Comparison of ENCODE assay signal across 20 cellular contexts in the genomic region with DNA sequence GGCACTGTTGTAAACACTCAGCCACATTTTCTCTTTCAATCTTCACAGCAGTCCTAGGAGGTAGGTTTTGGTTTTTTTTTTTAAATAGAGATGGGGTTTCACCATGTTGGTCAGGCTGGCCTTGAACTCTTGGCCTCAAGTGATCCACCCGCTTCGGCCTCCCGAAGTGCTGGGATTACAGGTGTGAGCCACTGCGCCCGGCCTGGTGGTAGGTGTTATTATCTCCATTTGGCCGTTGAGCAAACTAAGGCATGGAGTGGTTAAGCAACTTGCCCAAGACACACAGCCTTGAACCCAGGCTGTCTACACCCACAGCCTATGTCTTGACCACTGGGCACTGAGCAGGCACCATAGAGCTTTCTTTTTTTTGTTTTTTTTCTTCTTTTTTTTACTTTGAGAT. TPM values are rescaled to one million over a fixed set of nuclear protein-coding genes. Genes with fewer than 3 reads are reported as not detected.
DNase-seq lines count a peak whose midpoint lies in the region; ATAC-seq and TF ChIP-seq lines count a peak whose summit lies in the region.
"Had no signal": no experiment of that assay in that cellular context is flagged by ENCODE, and none has a peak within 500 bp of the region (broad histone marks: within the 10 kb centered on the region; RNA-seq: fewer than 3 reads in every experiment).

No MANE protein-coding gene starts in this region.

- H3K27me3 ChIP-seq in heart right ventricle (no peaks in the 10 kb centered on the region), gastrocnemius medialis (no peaks in the 10 kb centered on the region)
- H3K27me3 ChIP-seq: esophagus squamous epithelium, MG63, ovary had no signal

- no peak for DNase-seq in RWPE1 (ENCODE audit: low spot score)
- no peak for DNase-seq in heart right ventricle
- DNase-seq in gastrocnemius medialis, result no peak
- DNase-seq: activated CD4-positive, alpha-beta T cell treated with anti-CD3 and anti-CD28 coated beads, Interleukin-2, amount 50 U/mL, for 4 hours; activated naive CD4-positive, alpha-beta T cell; amygdala; CD8-positive, alpha-beta memory T cell; esophagus squamous epithelium; lower lobe of right lung; NCI-H1436; stimulated activated CD4-positive, alpha-beta T cell treated with anti-CD3 and anti-CD28 coated beads, Interleukin-1b, Interleukin-23, amount 100 ng/mL, for 48 hours; stimulated activated naive CD4-positive, alpha-beta T cell; trophoblast cell had no signal

- CTCF ChIA-PET in RWPE1 (lab: Yijun Ruan, JAX), result interaction anchor here (1.5 kb wide), 1 partner anchor 13 kb away, joined by 3 read pairs; no protein-coding TSS in a partner anchor

- no peak for TF ChIP-seq POLR2A in gastrocnemius medialis (IDR thresholded peaks at IDR 0.05)

- ATAC-seq in heart right ventricle, result no peak
- ATAC-seq in gastrocnemius medialis, result no peak
- ATAC-seq in GM18502 (IDR thresholded peaks at IDR 0.05; ENCODE audit: poor library complexity, unreplicated experiment), result no peak
- ATAC-seq in GM21737 (IDR thresholded peaks at IDR 0.05; ENCODE audit: unreplicated experiment), result no peak
- ATAC-seq in GM19023 (IDR thresholded peaks at IDR 0.05; ENCODE audit: unreplicated experiment), result no peak
- ATAC-seq: lower lobe of right lung had no signal

- H3K9me3 ChIP-seq in heart right ventricle, result no peaks in the 10 kb centered on the region
- no peaks in the 10 kb centered on the region for H3K9me3 ChIP-seq in gastrocnemius medialis
- H3K9me3 ChIP-seq: esophagus squamous epithelium, lower lobe of right lung, MG63, ovary had no signal

- no peak for TF ChIP-seq CTCF in RWPE1 (conservative IDR thresholded peaks at IDR 0.05; ENCODE audit: low read depth)
- TF ChIP-seq CTCF in heart right ventricle (IDR thresholded peaks at IDR 0.05), result no peak
- no peak for TF ChIP-seq CTCF in gastrocnemius medialis (IDR thresholded peaks at IDR 0.05 in 4 of 5, conservative IDR thresholded peaks at IDR 0.05 in 1 of 5)

- H3K4me1 ChIP-seq in heart right ventricle (peaks cover 21 to 85% (median 53%) of the 10 kb centered on the region in 9 donors), gastrocnemius medialis (peaks cover 59 to 63% of the 10 kb centered on the region in 2 donors)

- peaks cover 0 to 8% (median 0%) of the 10 kb centered on the region in 9 donors for H3K36me3 ChIP-seq in heart right ventricle
- peaks cover 0 to 27% of the 10 kb centered on the region in 2 donors for H3K36me3 ChIP-seq in gastrocnemius medialis
- H3K36me3 ChIP-seq: esophagus squamous epithelium, lower lobe of right lung, MG63, ovary had no signal

- no peak overlapping the region for H3K4me3 ChIP-seq in heart right ventricle
- no peak overlapping the region for H3K4me3 ChIP-seq in gastrocnemius medialis
- H3K4me3 ChIP-seq: esophagus squamous epithelium, lower lobe of right lung, MG63, ovary had no signal

- in situ Hi-C loops in gastrocnemius medialis (cut with MboI; ENCODE audit: low sequenced_read_pairs in 4 of 4), result loop anchor here in 1 of 4 donors (5.0 kb wide), 1 partner anchor 82 kb away; no protein-coding TSS in a partner anchor

- H3K27ac ChIP-seq in RWPE1 (peak overlapping the region; percentile 99), heart right ventricle (peak overlapping the region in 8 of 10 donors; percentile 15 to 94 (median 68)), gastrocnemius medialis (peak overlapping the region; percentile 98 to 100 (median 99))
- H3K27ac ChIP-seq: lower lobe of right lung had no signal

- intact Hi-C loops in heart right ventricle (cut with DNase I), result no loop called here
- intact Hi-C loops in gastrocnemius medialis (cut with DNase I; ENCODE audit: low total_unique reads), result no loop called here

- WGBS in heart right ventricle, 2 donors, result 77 to 79% methylated on average over 6 of the region's 6 CpGs

- POLR2A ChIA-PET in RWPE1 (lab: Yijun Ruan, JAX; ENCODE audit: low non-redundant PET), result no interaction called here

RNA-seq across cellular contexts. Expression of gene SGCA, which starts 8.6 kb away (rescaled TPM):
- total RNA-seq in heart right ventricle, result 100 to 1,000 TPM; 136 to 204 (median 158) TPM
- 100 to 1,000 TPM; 137 to 314 TPM for polyA plus RNA-seq in heart right ventricle
- total RNA-seq in gastrocnemius medialis, result 100 to 1,000 TPM; 227 to 385 (median 292) TPM
- total RNA-seq: SK-MEL-5; T-helper 2 cell treated with Interferon-gamma antibody and Interleukin-4, amounts not matched to agents 100 ng/mL and 5 ng/mL, for 36 hours had no signal
- polyA plus RNA-seq: CD8-positive, alpha-beta memory T cell had no signal

RNA-seq across cellular contexts. Expression of gene PPP1R9B, which starts 24.0 kb away (rescaled TPM):
- total RNA-seq in heart right ventricle, result 10 to 100 TPM; 17.3 to 45.4 (median 26.9) TPM
- 10 to 100 TPM; 22.4 to 42.7 TPM for polyA plus RNA-seq in heart right ventricle
- 10 to 100 TPM in 2 of 4 donors, 1 to 10 TPM in 2; 4.7 to 18.8 (median 11.0) TPM for total RNA-seq in gastrocnemius medialis

RNA-seq across cellular contexts. Expression of gene COL1A1, which starts 27.0 kb away (rescaled TPM):
- 100 to 1,000 TPM in 1 of 10 donors, 10 to 100 TPM in 9; 31.7 to 455 (median 45.9) TPM for total RNA-seq in heart right ventricle
- 10 to 100 TPM; 30.2 to 81.5 TPM for polyA plus RNA-seq in heart right ventricle
- 1 to 10 TPM; 1.7 to 9.5 (median 5.1) TPM for total RNA-seq in gastrocnemius medialis
- polyA plus RNA-seq: CD8-positive, alpha-beta memory T cell had no signal

RNA-seq across cellular contexts. Expression of gene SAMD14, which starts 44.5 kb away (rescaled TPM):
- total RNA-seq in heart right ventricle (1 to 10 TPM; 1.5 to 3.8 (median 1.9) TPM), gastrocnemius medialis (1 to 10 TPM in 1 of 4 donors, under 1 TPM in 2, not detected in 1; 0.04 to 3.8 (median 0.31) TPM)
- polyA plus RNA-seq in heart right ventricle, result 1 to 10 TPM; 1.9 to 3.8 TPM
- polyA plus RNA-seq: CD8-positive, alpha-beta memory T cell had no signal
